12 cellular contexts compared by ENCODE assay signal in the genomic region with DNA sequence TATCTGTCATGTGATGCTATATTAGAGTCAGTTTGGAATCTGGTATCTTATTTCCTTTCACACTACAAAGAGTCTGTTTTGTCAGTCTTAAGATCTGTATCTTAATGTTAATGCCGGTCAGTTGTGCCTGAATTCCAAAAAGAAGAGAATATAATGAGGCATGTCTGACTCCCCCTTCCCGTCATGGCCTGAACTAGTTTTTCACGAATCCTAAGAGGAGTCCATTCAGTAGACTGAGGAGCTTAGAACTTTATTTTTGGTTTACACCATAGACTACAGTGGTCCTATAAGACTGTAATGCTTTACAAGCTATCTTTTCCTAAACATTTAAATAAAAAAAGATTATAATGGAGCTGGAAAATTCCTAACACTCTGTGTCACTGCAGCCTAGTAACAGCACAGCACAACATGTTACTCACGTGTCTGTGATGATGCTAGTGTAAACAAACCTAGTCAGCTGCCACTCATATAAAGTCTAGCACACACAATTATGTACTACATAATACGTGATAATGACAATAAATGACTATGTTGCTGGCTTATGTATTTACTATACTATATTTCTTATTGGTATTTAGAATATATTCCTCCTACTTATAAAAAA. TPM values are rescaled to one million over a fixed set of nuclear protein-coding genes. Genes with fewer than 3 reads are reported as not detected.
DNase-seq lines count a peak whose midpoint lies in the region; ATAC-seq, FAIRE-seq and TF ChIP-seq lines count a peak whose summit lies in the region.
"Had no signal": no experiment of that assay in that cellular context is flagged by ENCODE, and none has a peak within 500 bp of the region (broad histone marks: within the 10 kb centered on the region; RNA-seq: fewer than 3 reads in every experiment).

No MANE protein-coding gene starts in this region.

- TF ChIP-seq CTCF in endothelial cell of umbilical vein (IDR thresholded peaks at IDR 0.05; ENCODE audit: extremely low read depth in 1 of 2, insufficient read depth in 1 of 2, low read depth in 1 of 2, low read length in 2 of 2) = no peak
- no peak for TF ChIP-seq CTCF in osteocyte (IDR thresholded peaks at IDR 0.05)

- H3F3A ChIP-seq in GM23248 (ENCODE audit: insufficient read depth) = peaks cover 5% of the 10 kb centered on the region; the same call in 1 of the 2 replicates

- no peak overlapping the region for H3K4me3 Mint-ChIP-seq in osteocyte (ENCODE audit: unreplicated experiment)
- H3K4me3 Mint-ChIP-seq: central memory CD8-positive, alpha-beta T cell had no signal

- in situ Hi-C loops in GM23248 (cut with MboI) = no loop called here

- WGBS in GM23248 (ENCODE audit: low coverage in 1 of 2, low lambda C conversion rate in 2 of 2, missing lambda C conversion rate in 2 of 2), 2 experiments = 9 to 15% methylated on average over 5 of the region's 5 CpGs

- TF ChIP-seq POLR2A in endothelial cell of umbilical vein (IDR thresholded peaks at IDR 0.05; ENCODE audit: low read depth, low read length) = no peak

- no peaks in the 10 kb centered on the region for H3K27me3 Mint-ChIP-seq in osteocyte (ENCODE audit: unreplicated experiment)
- H3K27me3 Mint-ChIP-seq: central memory CD8-positive, alpha-beta T cell had no signal

- peaks cover 10% of the 10 kb centered on the region for H3K4me1 ChIP-seq in GM23248 (ENCODE audit: insufficient read depth)
- no peaks in the 10 kb centered on the region for H3K4me1 ChIP-seq in endothelial cell of umbilical vein (ENCODE audit: control insufficient read depth, extremely low read depth, insufficient read depth, low read length)

- H3K9me3 Mint-ChIP-seq in osteocyte (ENCODE audit: unreplicated experiment) = no peaks in the 10 kb centered on the region
- H3K9me3 Mint-ChIP-seq: central memory CD8-positive, alpha-beta T cell had no signal

- H3K27ac Mint-ChIP-seq in osteocyte (ENCODE audit: unreplicated experiment) = peak overlapping the region; percentile 92

- H3K36me3 ChIP-seq in GM23248 (ENCODE audit: low read depth) = no peaks in the 10 kb centered on the region
- H3K36me3 ChIP-seq in endothelial cell of umbilical vein (ENCODE audit: control insufficient read depth in 2 of 2, extremely low read depth in 1 of 2, insufficient read depth in 2 of 2, low read length in 2 of 2) = no peaks in the 10 kb centered on the region

- peaks cover 17% of the 10 kb centered on the region for H3K4me1 Mint-ChIP-seq in osteocyte (ENCODE audit: unreplicated experiment)

- H3K9ac ChIP-seq in GM23248 (peak overlapping the region; percentile 57; the same call in 1 of the 2 replicates), endothelial cell of umbilical vein (replicated peaks; ENCODE audit: extremely low read depth, insufficient read depth, low read length) (no peak overlapping the region)

- FAIRE-seq in endothelial cell of umbilical vein (lab: Jason Lieb, UNC) = peak; percentile 50

- intact Hi-C loops in endothelial cell of umbilical vein (cut with micrococcal nuclease) = no loop called here

- H3K4me2 ChIP-seq in GM23248 (ENCODE audit: unreplicated experiment) (peak overlapping the region; percentile 1), endothelial cell of umbilical vein (ENCODE audit: insufficient read depth, low read length) (no peak overlapping the region)

- POLR2A ChIA-PET in endothelial cell of umbilical vein (lab: Charles Lee) = interaction anchor here (0.6 to 1.4 kb wide), 2 partner anchors 12 to 49 kb away, joined by 3 to 10 read pairs; no protein-coding TSS in a partner anchor

- H3K9me2 ChIP-seq in GM23248 (ENCODE audit: insufficient read depth) = peaks cover 8% of the 10 kb centered on the region; the same call in 1 of the 2 replicates

- DNase-seq in GM23248 (peak; percentile 82), NCI-H226 (peak; percentile 25), endothelial cell of umbilical vein (ENCODE audit: low read depth, low spot score) (peak; percentile 63), osteocyte (ENCODE audit: extremely low spot score, unreplicated experiment) (no peak), SW480 (ENCODE audit: low spot score) (no peak)
- DNase-seq: stimulated activated naive CD4-positive, alpha-beta T cell treated with Interleukin-2 at 50 U/mL for 16 hours had no signal

- H3K27ac ChIP-seq in GM23248 (peak overlapping the region; percentile 69), endothelial cell of umbilical vein (ENCODE audit: insufficient read depth, low read depth, low read length) (no peak overlapping the region)
- H3K27ac ChIP-seq: SK-N-MC had no signal

- no peak for ATAC-seq in GM21360 (IDR thresholded peaks at IDR 0.05; ENCODE audit: unreplicated experiment)
- ATAC-seq in GM21528 (IDR thresholded peaks at IDR 0.05; ENCODE audit: low FRiP score, unreplicated experiment) = no peak
- ATAC-seq in GM18909 (IDR thresholded peaks at IDR 0.05; ENCODE audit: poor library complexity, unreplicated experiment) = no peak

- peaks cover 16% of the 10 kb centered on the region for H3K36me3 Mint-ChIP-seq in osteocyte (ENCODE audit: unreplicated experiment)

- CTCF ChIA-PET in endothelial cell of umbilical vein (lab: Charles Lee) = interaction anchor here (0.6 to 1.5 kb wide), 4 partner anchors 11 to 75 kb away, joined by 3 read pairs; no protein-coding TSS in a partner anchor

- BruUV-seq in endothelial cell of umbilical vein (replicated peaks; lab: Mats Ljungman, UMichigan) = no TSS peak

- dilution Hi-C loops in endothelial cell of umbilical vein (cut with MboI; ENCODE audit: extremely low pct_ligation_motif_present, low sequenced_read_pairs) = no loop called here

- H3K4me3 ChIP-seq in GM23248 = no peak overlapping the region
- H3K4me3 ChIP-seq in endothelial cell of umbilical vein (replicated peaks in 1 of 3; ENCODE audit: insufficient read depth in 1 of 3, low read depth in 1 of 3, low read length in 3 of 3) = no peak overlapping the region
- H3K4me3 ChIP-seq: SK-N-MC, skin epidermis had no signal

- H3K27me3 ChIP-seq in GM23248 (replicated peaks; ENCODE audit: insufficient read depth) (no peaks in the 10 kb centered on the region), endothelial cell of umbilical vein (ENCODE audit: control insufficient read depth in 2 of 2, insufficient read depth in 2 of 2, low read length in 2 of 2) (no peaks in the 10 kb centered on the region)

- H3K9me3 ChIP-seq in GM23248 (ENCODE audit: low read depth) (no peaks in the 10 kb centered on the region), endothelial cell of umbilical vein (replicated peaks; ENCODE audit: control insufficient read depth, insufficient read depth, low read length) (no peaks in the 10 kb centered on the region)

- H3K79me2 ChIP-seq in GM23248 (ENCODE audit: insufficient read depth) (no peaks in the 10 kb centered on the region), endothelial cell of umbilical vein (ENCODE audit: control insufficient read depth, insufficient read depth, low read length) (no peaks in the 10 kb centered on the region)

- H2AFZ ChIP-seq in GM23248 = peak overlapping the region; percentile 54
- H2AFZ ChIP-seq in endothelial cell of umbilical vein (ENCODE audit: low read depth, low read length) = no peak overlapping the region

- H4K20me1 ChIP-seq in GM23248 (ENCODE audit: insufficient read depth) = no peaks in the 10 kb centered on the region
- no peaks in the 10 kb centered on the region for H4K20me1 ChIP-seq in endothelial cell of umbilical vein (replicated peaks; ENCODE audit: control insufficient read depth, extremely low read depth, insufficient read depth, low read length)

- H3K9me1 ChIP-seq in endothelial cell of umbilical vein (replicated peaks; ENCODE audit: control insufficient read depth, extremely low read depth, insufficient read depth, low read length) = no peaks in the 10 kb centered on the region

TF ChIP-seq in endothelial cell of umbilical vein, 7 proteins besides CTCF, POLR2A, EP300 and RAD21:
- no peak for TF ChIP-seq EZH2 (IDR thresholded peaks at IDR 0.05; ENCODE audit: borderline replicate concordance, low read depth, low read length, severe bottlenecking)
- TF ChIP-seq FOS (IDR thresholded peaks at IDR 0.05; ENCODE audit: borderline replicate concordance, insufficient read depth, low read length) = peak; percentile 16

RNA-seq across cellular contexts. Expression of a gene that starts 50.6 kb away (rescaled TPM):
- total RNA-seq in GM23248 (2014; rRNA removed; shearing (Covaris generic)) = 30.6 and 30.9 TPM in 2 replicates
- polyA plus RNA-seq in GM23248 (2016; fragmentation: Nextera tagmentation; extraction: Ambion mirVana) (32.7 and 36.4 TPM in 2 replicates), endothelial cell of umbilical vein (11.6 and 14.3 TPM in 2 replicates)
- total RNA-seq in endothelial cell of umbilical vein (79.8 and 81.4 TPM in 2 replicates), osteocyte (105 and 115 TPM in 2 replicates)
- polyA plus RNA-seq in endothelial cell of umbilical vein (2011; cell fraction: cytosol; rRNA removed) = 12.6 and 13.2 TPM in 2 replicates
- polyA plus RNA-seq in endothelial cell of umbilical vein (2011; cell fraction: nucleus; rRNA removed) = 46.7 and 55.6 TPM in 2 replicates
- polyA plus RNA-seq in endothelial cell of umbilical vein (2012) = 41.5 and 58.3 TPM in 2 replicates
- 29.7 and 33.7 TPM in 2 replicates for polyA minus RNA-seq in endothelial cell of umbilical vein
- 4.8 TPM for polyA minus RNA-seq in endothelial cell of umbilical vein (2011; cell fraction: cytosol; rRNA and poly(A)+ RNA removed)
- polyA minus RNA-seq in endothelial cell of umbilical vein (2011; cell fraction: nucleus; rRNA and poly(A)+ RNA removed) = 51.3 and 76.8 TPM in 2 replicates

Comparison
In these comparisons a context has a peak if more than half of its experiments do, and no peak if none do; other contexts are left out.
1. DNase-seq: peak in GM23248 (single experiment), NCI-H226 (single experiment) and endothelial cell of umbilical vein (single experiment); none in osteocyte (single experiment) and SW480 (single experiment).